In the genomic region with DNA sequence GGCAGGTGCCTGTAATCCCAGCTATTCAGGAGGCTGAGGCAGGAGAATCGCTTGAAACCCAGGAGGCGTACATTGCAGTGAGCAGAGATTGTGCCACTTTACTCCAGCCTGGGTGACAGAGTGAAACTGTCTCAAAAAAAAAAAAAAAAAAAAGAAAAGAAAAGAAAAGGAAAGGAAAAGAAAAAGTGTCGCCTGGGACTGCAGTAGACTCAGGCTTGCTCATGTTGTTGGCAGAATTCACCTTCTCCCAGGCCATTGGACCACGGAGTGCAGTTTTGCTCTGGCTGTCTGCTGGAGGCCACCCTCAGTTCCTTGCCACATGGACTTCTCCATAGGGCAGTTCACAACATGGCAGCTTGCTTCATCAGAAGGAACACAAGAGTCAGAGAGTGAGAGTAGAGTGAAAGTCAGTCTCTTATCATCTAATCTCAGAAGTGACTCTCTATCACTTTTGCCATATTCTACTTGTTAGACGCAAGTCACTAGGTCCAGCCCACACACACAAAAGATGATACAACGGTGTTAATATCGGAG, we compare ENCODE assay signal across 3 cellular contexts.
TF ChIP-seq lines count a peak whose summit lies in the region.

No MANE protein-coding gene starts in this region.

TF ChIP-seq in HepG2, 621 proteins besides CTCF, POLR2A, EP300 and RAD21:
- peak; percentile 99 for TF ChIP-seq ZNF543 (CRISPR knock-in tag; IDR thresholded peaks at IDR 0.05)
- TF ChIP-seq TIGD3 (CRISPR knock-in tag; IDR thresholded peaks at IDR 0.05; ENCODE audit: borderline replicate concordance) = no peak
- TF ChIP-seq, protein P1, sequence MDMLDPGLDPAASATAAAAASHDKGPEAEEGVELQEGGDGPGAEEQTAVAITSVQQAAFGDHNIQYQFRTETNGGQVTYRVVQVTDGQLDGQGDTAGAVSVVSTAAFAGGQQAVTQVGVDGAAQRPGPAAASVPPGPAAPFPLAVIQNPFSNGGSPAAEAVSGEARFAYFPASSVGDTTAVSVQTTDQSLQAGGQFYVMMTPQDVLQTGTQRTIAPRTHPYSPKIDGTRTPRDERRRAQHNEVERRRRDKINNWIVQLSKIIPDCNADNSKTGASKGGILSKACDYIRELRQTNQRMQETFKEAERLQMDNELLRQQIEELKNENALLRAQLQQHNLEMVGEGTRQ (IDR thresholded peaks at IDR 0.05; ENCODE audit: low read depth, low read length) = no peak
- TF ChIP-seq, protein P1 (CRISPR knock-in tag; IDR thresholded peaks at IDR 0.05; ENCODE audit: borderline replicate concordance) = no peak
- no peak for TF ChIP-seq TAF15 (IDR thresholded peaks at IDR 0.05; ENCODE audit: low read depth, low read length, poor library complexity, severe bottlenecking)

TF ChIP-seq in HEK293, 187 proteins besides CTCF, POLR2A, EP300 and RAD21:
- TF ChIP-seq SCRT2 (tag by site-specific recombination; IDR thresholded peaks at IDR 0.05) (no peak), PRDM1 (tag by site-specific recombination; IDR thresholded peaks at IDR 0.05) (peak; percentile 87)

TF ChIP-seq in K562, 482 proteins besides CTCF, POLR2A, EP300 and RAD21:
- TF ChIP-seq EHMT2 (IDR thresholded peaks at IDR 0.05) = 0 out of 2 replicates have a peak, but pooled peaks have one; percentile 21
- TF ChIP-seq, protein P2, sequence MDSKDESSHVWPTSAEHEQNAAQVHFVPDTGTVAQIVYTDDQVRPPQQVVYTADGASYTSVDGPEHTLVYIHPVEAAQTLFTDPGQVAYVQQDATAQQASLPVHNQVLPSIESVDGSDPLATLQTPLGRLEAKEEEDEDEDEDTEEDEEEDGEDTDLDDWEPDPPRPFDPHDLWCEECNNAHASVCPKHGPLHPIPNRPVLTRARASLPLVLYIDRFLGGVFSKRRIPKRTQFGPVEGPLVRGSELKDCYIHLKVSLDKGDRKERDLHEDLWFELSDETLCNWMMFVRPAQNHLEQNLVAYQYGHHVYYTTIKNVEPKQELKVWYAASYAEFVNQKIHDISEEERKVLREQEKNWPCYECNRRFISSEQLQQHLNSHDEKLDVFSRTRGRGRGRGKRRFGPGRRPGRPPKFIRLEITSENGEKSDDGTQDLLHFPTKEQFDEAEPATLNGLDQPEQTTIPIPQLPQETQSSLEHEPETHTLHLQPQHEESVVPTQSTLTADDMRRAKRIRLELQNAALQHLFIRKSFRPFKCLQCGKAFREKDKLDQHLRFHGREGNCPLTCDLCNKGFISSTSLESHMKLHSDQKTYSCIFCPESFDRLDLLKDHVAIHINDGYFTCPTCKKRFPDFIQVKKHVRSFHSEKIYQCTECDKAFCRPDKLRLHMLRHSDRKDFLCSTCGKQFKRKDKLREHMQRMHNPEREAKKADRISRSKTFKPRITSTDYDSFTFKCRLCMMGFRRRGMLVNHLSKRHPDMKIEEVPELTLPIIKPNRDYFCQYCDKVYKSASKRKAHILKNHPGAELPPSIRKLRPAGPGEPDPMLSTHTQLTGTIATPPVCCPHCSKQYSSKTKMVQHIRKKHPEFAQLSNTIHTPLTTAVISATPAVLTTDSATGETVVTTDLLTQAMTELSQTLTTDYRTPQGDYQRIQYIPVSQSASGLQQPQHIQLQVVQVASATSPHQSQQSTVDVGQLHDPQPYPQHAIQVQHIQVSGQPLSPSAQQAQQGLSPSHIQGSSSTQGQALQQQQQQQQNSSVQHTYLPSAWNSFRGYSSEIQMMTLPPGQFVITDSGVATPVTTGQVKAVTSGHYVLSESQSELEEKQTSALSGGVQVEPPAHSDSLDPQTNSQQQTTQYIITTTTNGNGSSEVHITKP (IDR thresholded peaks at IDR 0.05; ENCODE audit: partially characterized antibody) = peak; percentile 93
- TF ChIP-seq ARID1B (IDR thresholded peaks at IDR 0.05) = peak; percentile 15; the same call in 1 of the 2 replicates
- TF ChIP-seq CUX1 (CRISPR knock-in tag; IDR thresholded peaks at IDR 0.05) = no peak
- peak; percentile 62 for TF ChIP-seq RBM25 (IDR thresholded peaks at IDR 0.05; ENCODE audit: low read depth, low read length, severe bottlenecking)
- no peak for TF ChIP-seq ZNF134 (CRISPR knock-in tag; conservative IDR thresholded peaks at IDR 0.05)
- TF ChIP-seq ZNF24 (IDR thresholded peaks at IDR 0.05) = peak; percentile 28; the same call in 1 of the 2 replicates
- TF ChIP-seq ZNF384 (IDR thresholded peaks at IDR 0.05; ENCODE audit: low read depth, low read length) = 0 out of 2 replicates have a peak, but pooled peaks have one; percentile 4
- TF ChIP-seq, protein P3, sequence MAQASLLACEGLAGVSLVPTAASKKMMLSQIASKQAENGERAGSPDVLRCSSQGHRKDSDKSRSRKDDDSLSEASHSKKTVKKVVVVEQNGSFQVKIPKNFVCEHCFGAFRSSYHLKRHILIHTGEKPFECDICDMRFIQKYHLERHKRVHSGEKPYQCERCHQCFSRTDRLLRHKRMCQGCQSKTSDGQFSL (CRISPR knock-in tag; IDR thresholded peaks at IDR 0.05) = 0 out of 2 replicates have a peak, but pooled peaks have one; percentile 28
- TF ChIP-seq, protein P3 (tag; IDR thresholded peaks at IDR 0.05) = no peak
